Comparison of ENCODE assay signal across 28 cellular contexts in the genomic region with DNA sequence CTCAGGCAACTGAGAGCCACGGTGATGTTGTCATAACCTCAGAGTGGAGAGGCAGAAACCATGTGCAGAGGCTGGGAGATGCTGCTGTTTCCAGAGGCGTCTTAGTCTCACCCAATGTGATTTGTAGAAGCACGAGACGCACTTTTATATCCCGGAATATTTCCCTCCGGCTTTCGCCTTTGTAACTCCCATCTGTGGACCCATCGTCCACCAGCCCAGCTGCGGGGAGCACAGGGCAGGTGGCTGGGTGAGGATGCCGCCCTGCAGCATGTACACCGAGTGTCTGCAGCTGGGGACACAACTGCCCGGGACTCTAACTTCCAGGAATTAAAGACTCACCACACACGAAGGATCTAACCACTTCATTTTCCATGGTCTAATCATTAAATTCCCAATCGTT. TPM values are rescaled to one million over a fixed set of nuclear protein-coding genes. Genes with fewer than 3 reads are reported as not detected.
"Had no signal": no experiment of that assay in that cellular context is flagged by ENCODE, and none has a peak within 500 bp of the region (broad histone marks: within the 10 kb centered on the region; RNA-seq: fewer than 3 reads in every experiment).

No MANE protein-coding gene starts in this region.

- H3K27ac ChIP-seq: breast epithelium, gastroesophageal sphincter, right atrium auricular region, stomach, thyroid gland, upper lobe of left lung had no signal

- ATAC-seq: gastroesophageal sphincter; left colon; natural killer cell; SK-N-SH treated with all-trans-retinoic acid at 6 μM for 48 hours; stimulated activated naive B cell treated with anti-CD40 and anti-IgM and Interleukin-4, amounts not matched to agents 10 μg/mL and 1 μg/mL and 100 μg/mL, for 72 hours had no signal

- H3K4me3 ChIP-seq: breast epithelium, gastroesophageal sphincter, right atrium auricular region, smooth muscle cell, stomach, thyroid gland, upper lobe of left lung had no signal

- H3K27me3 Mint-ChIP-seq: activated CD4-positive, alpha-beta memory T cell treated with anti-CD3 and anti-CD28 coated beads, Interleukin-2, amount 10 ng/mL, durations not matched to agents 7 days and 5 days; activated CD4-positive, alpha-beta T cell treated with anti-CD3 and anti-CD28 coated beads for 36 hours had no signal

- H3K4me2 ChIP-seq: smooth muscle cell had no signal

- H3K9me3 ChIP-seq: breast epithelium, gastroesophageal sphincter, right atrium auricular region, stomach, thyroid gland, upper lobe of left lung had no signal

- H3K4me1 ChIP-seq: breast epithelium, gastroesophageal sphincter had no signal

- H3K4me3 Mint-ChIP-seq: activated CD4-positive, alpha-beta memory T cell treated with anti-CD3 and anti-CD28 coated beads, Interleukin-2, amount 10 ng/mL, durations not matched to agents 7 days and 5 days; activated CD4-positive, alpha-beta T cell treated with anti-CD3 and anti-CD28 coated beads for 36 hours; immature natural killer cell; mesothelial cell of epicardium; natural killer cell; stimulated activated naive B cell treated with anti-CD40 and anti-IgM and Interleukin-4, amounts not matched to agents 10 μg/mL and 1 μg/mL and 100 μg/mL, for 72 hours had no signal

- DNase-seq: activated CD4-positive, alpha-beta memory T cell treated with anti-CD3 and anti-CD28 coated beads, Interleukin-2, amount 10 ng/mL, durations not matched to agents 7 days and 5 days; activated CD4-positive, alpha-beta T cell treated with anti-CD3 and anti-CD28 coated beads for 36 hours; activated CD4-positive, CD25-positive, alpha-beta regulatory T cell; activated gamma-delta T cell; activated naive CD4-positive, alpha-beta T cell treated with anti-CD3 and anti-CD28 coated beads, Interleukin-2, amount 50 U/mL, for 16 hours; central memory CD4-positive, alpha-beta T cell; hippocampal formation; immature natural killer cell; kidney; left colon; natural killer cell; stimulated activated CD4-positive, alpha-beta T cell treated with anti-CD3 and anti-CD28 coated beads, Interleukin-15, amount 100 ng/mL, for 24 hours; stimulated activated CD4-positive, alpha-beta T cell treated with anti-CD3 and anti-CD28 coated beads, Interleukin-2, amount 100 ng/mL, for 24 hours; stimulated activated naive B cell treated with anti-CD40 and anti-IgM and Interleukin-4, amounts not matched to agents 10 μg/mL and 1 μg/mL and 100 μg/mL, for 72 hours; stomach; thyroid gland; upper lobe of left lung had no signal

- H3K27ac Mint-ChIP-seq: activated CD4-positive, alpha-beta memory T cell treated with anti-CD3 and anti-CD28 coated beads, Interleukin-2, amount 10 ng/mL, durations not matched to agents 7 days and 5 days; immature natural killer cell; mesothelial cell of epicardium; natural killer cell had no signal

- H3K4me1 Mint-ChIP-seq: mesothelial cell of epicardium had no signal

- H3K36me3 ChIP-seq: breast epithelium, gastroesophageal sphincter, right atrium auricular region, stomach, thyroid gland, upper lobe of left lung had no signal

- H3K9me3 Mint-ChIP-seq: activated CD4-positive, alpha-beta memory T cell treated with anti-CD3 and anti-CD28 coated beads, Interleukin-2, amount 10 ng/mL, durations not matched to agents 7 days and 5 days; immature natural killer cell; mesothelial cell of epicardium; natural killer cell; stimulated activated naive B cell treated with anti-CD40 and anti-IgM and Interleukin-4, amounts not matched to agents 10 μg/mL and 1 μg/mL and 100 μg/mL, for 72 hours had no signal

- H3K27me3 ChIP-seq: breast epithelium, right atrium auricular region, thyroid gland, upper lobe of left lung had no signal

- H3K36me3 Mint-ChIP-seq: mesothelial cell of epicardium, natural killer cell had no signal

RNA-seq across cellular contexts. Expression of a gene that starts 43.5 kb away (rescaled TPM):
- total RNA-seq: endothelial cell of umbilical vein, fibroblast of lung, fibroblast of villous mesenchyme, mesothelial cell of epicardium, pulmonary artery endothelial cell, smooth muscle cell had no signal

RNA-seq across cellular contexts. Expression of a gene that starts 48.8 kb away (rescaled TPM):
- total RNA-seq: activated CD4-positive, alpha-beta memory T cell treated with anti-CD3 and anti-CD28 coated beads, Interleukin-2, amount 10 ng/mL, durations not matched to agents 7 days and 5 days; endothelial cell of umbilical vein; fibroblast of lung; fibroblast of villous mesenchyme; right atrium auricular region; smooth muscle cell; T-helper 2 cell treated with Interferon-gamma antibody and Interleukin-4, amounts not matched to agents 100 ng/mL and 5 ng/mL, for 36 hours had no signal

RNA-seq across cellular contexts. Expression of a gene that starts 51.3 kb away (rescaled TPM):
- total RNA-seq: endothelial cell of umbilical vein, fibroblast of lung, fibroblast of villous mesenchyme, mesothelial cell of epicardium, pulmonary artery endothelial cell, smooth muscle cell had no signal
